ENCODE assay signal across 1 cellular context in the genomic region with DNA sequence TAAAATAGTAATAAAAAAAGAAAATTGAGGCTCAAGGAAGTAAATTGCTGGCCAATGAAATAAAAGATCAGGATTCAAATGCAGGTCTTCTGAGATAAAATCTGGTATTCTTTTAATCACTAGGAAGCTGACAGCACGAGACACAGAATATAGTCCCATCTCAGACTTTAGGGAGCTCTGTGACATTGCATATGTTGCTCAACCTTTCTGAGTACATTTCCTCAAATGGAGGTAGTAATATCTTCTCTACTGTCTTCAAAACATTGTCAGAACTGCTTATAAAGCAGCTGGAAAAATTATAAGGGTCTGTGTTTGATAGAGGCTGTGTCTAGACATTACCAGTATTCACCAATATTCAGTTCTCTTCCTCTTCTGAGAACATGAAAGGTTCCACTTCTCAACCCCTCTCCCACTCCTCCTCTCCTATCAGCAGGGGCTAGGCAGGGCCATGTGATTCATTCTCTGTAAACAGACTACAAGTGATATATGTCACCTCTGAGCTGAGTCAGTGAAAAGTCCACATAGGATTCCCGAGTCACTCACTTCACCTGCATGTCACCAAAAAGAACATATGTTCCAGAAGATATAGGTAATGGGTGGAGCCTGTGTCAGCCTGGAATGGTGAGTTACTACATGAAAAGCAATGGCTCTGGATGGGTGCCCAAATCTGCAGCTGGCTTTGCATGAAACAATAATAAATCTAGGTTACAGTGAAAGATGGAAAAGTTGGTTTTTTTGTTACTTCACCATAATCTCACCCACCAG.
TF ChIP-seq lines count a peak whose summit lies in the region.

No MANE protein-coding gene starts in this region.

TF ChIP-seq in K562, 482 proteins besides CTCF, POLR2A, EP300 and RAD21 (continued from another document):
- TF ChIP-seq, protein P1, sequence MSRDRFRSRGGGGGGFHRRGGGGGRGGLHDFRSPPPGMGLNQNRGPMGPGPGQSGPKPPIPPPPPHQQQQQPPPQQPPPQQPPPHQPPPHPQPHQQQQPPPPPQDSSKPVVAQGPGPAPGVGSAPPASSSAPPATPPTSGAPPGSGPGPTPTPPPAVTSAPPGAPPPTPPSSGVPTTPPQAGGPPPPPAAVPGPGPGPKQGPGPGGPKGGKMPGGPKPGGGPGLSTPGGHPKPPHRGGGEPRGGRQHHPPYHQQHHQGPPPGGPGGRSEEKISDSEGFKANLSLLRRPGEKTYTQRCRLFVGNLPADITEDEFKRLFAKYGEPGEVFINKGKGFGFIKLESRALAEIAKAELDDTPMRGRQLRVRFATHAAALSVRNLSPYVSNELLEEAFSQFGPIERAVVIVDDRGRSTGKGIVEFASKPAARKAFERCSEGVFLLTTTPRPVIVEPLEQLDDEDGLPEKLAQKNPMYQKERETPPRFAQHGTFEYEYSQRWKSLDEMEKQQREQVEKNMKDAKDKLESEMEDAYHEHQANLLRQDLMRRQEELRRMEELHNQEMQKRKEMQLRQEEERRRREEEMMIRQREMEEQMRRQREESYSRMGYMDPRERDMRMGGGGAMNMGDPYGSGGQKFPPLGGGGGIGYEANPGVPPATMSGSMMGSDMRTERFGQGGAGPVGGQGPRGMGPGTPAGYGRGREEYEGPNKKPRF (IDR thresholded peaks at IDR 0.05; ENCODE audit: low read depth, low read length) = no peak
- TF ChIP-seq RAD51 (IDR thresholded peaks at IDR 0.05; ENCODE audit: borderline replicate concordance, low read depth) = peak; percentile 76; the same call in 1 of the 2 replicates
- TF ChIP-seq, protein P2, sequence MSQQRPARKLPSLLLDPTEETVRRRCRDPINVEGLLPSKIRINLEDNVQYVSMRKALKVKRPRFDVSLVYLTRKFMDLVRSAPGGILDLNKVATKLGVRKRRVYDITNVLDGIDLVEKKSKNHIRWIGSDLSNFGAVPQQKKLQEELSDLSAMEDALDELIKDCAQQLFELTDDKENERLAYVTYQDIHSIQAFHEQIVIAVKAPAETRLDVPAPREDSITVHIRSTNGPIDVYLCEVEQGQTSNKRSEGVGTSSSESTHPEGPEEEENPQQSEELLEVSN (IDR thresholded peaks at IDR 0.05; ENCODE audit: borderline replicate concordance in 1 of 2, extremely low read depth in 1 of 2, insufficient read depth in 1 of 2, insufficient read length in 1 of 2, low read depth in 1 of 2, low read length in 1 of 2, poor library complexity in 1 of 2, severe bottlenecking in 1 of 2) = no peak
- TF ChIP-seq STAT5B (CRISPR knock-in tag; IDR thresholded peaks at IDR 0.05) = no peak
- TF ChIP-seq, protein P3, sequence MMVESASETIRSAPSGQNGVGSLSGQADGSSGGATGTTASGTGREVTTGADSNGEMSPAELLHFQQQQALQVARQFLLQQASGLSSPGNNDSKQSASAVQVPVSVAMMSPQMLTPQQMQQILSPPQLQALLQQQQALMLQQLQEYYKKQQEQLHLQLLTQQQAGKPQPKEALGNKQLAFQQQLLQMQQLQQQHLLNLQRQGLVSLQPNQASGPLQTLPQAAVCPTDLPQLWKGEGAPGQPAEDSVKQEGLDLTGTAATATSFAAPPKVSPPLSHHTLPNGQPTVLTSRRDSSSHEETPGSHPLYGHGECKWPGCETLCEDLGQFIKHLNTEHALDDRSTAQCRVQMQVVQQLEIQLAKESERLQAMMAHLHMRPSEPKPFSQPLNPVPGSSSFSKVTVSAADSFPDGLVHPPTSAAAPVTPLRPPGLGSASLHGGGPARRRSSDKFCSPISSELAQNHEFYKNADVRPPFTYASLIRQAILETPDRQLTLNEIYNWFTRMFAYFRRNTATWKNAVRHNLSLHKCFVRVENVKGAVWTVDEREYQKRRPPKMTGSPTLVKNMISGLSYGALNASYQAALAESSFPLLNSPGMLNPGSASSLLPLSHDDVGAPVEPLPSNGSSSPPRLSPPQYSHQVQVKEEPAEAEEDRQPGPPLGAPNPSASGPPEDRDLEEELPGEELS (CRISPR knock-in tag; IDR thresholded peaks at IDR 0.05; ENCODE audit: borderline replicate concordance) = no peak
- TF ChIP-seq, protein P4, sequence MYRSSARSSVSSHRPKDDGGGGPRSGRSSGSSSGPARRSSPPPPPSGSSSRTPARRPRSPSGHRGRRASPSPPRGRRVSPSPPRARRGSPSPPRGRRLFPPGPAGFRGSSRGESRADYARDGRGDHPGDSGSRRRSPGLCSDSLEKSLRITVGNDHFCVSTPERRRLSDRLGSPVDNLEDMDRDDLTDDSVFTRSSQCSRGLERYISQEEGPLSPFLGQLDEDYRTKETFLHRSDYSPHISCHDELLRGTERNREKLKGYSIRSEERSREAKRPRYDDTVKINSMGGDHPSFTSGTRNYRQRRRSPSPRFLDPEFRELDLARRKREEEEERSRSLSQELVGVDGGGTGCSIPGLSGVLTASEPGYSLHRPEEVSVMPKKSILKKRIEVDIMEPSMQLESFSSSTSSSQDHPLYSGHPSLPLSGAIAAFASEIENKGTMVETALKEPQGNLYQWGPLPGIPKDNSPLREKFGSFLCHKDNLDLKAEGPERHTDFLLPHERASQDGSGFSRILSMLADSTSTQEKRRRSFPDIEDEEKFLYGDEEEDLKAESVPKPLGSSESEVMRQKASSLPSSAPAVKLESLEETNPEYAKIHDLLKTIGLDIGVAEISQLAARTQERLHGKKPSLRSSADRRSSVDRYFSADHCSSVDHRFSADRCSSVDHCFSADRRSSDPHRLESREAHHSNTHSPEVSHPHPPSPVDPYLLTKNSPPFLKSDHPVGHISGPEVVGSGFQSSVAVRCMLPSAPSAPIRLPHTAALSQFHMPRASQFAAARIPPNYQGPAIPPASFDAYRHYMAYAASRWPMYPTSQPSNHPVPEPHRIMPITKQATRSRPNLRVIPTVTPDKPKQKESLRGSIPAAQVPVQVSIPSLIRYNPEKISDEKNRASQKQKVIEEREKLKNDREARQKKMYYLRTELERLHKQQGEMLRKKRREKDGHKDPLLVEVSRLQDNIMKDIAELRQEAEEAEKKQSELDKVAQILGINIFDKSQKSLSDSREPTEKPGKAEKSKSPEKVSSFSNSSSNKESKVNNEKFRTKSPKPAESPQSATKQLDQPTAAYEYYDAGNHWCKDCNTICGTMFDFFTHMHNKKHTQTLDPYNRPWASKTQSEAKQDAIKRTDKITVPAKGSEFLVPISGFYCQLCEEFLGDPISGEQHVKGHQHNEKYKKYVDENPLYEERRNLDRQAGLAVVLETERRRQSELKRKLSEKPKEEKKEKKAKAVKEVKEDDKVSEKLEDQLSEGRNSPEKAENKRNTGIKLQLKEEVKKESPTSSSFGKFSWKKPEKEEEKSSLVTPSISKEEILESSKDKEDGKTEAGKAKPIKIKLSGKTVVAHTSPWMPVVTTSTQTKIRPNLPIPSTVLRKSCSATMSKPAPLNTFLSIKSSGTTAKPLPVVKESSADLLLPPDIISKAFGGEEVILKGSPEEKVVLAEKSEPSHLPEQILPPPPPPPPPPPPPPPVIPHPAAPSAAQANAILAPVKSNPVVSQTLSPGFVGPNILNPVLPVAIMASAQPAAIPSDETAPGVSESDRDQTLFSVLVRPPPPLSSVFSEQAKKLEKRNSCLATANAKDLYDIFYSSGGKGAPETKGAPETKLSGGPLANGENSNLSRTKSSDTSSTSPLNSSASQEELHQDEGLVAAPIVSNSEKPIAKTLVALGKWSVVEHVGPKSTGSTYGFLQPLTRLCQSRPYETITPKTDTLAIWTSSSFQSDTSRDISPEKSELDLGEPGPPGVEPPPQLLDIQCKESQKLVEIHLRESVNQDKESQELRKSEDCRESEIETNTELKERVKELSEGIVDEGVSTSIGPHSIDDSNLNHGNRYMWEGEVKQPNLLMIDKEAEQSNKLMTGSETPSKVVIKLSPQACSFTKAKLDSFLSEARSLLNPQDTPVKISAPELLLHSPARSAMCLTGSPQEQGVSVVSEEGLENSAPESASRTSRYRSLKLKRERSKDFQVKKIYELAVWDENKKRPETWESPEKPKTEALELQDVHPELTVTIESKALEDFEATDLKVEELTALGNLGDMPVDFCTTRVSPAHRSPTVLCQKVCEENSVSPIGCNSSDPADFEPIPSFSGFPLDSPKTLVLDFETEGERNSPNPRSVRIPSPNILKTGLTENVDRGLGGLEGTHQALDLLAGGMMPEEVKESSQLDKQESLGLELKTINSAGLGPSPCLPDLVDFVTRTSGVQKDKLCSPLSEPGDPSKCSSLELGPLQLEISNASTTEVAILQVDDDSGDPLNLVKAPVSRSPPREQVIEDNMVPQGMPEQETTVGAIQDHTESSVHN (IDR thresholded peaks at IDR 0.05; ENCODE audit: borderline replicate concordance in 1 of 2, low read depth in 1 of 2) = peak in 1 of 2 experiments; percentile 89; a peak in 2 of 4 replicates
- no peak for TF ChIP-seq CEBPG (CRISPR knock-in tag; IDR thresholded peaks at IDR 0.05)
- peak in 1 of 2 experiments; percentile 47; a peak in 1 of 4 replicates for TF ChIP-seq CEBPG (tag; conservative IDR thresholded peaks at IDR 0.05 in 1 of 2, IDR thresholded peaks at IDR 0.05 in 1 of 2)
- peak; percentile 75 for TF ChIP-seq MAFG (tag; conservative IDR thresholded peaks at IDR 0.05)
- peak; percentile 72 for TF ChIP-seq POLR2AphosphoS5 (IDR thresholded peaks at IDR 0.05; ENCODE audit: control insufficient read depth, insufficient read depth, low read depth, low read length)
- TF ChIP-seq ZNF124 (CRISPR knock-in tag; IDR thresholded peaks at IDR 0.05) = no peak
- TF ChIP-seq NONO (IDR thresholded peaks at IDR 0.05; ENCODE audit: low read depth in 2 of 2, low read length in 1 of 2) = no peak
- TF ChIP-seq HDAC2 (IDR thresholded peaks at IDR 0.05) = peak; percentile 70; the same call in 1 of the 2 replicates
- TF ChIP-seq, protein P5, sequence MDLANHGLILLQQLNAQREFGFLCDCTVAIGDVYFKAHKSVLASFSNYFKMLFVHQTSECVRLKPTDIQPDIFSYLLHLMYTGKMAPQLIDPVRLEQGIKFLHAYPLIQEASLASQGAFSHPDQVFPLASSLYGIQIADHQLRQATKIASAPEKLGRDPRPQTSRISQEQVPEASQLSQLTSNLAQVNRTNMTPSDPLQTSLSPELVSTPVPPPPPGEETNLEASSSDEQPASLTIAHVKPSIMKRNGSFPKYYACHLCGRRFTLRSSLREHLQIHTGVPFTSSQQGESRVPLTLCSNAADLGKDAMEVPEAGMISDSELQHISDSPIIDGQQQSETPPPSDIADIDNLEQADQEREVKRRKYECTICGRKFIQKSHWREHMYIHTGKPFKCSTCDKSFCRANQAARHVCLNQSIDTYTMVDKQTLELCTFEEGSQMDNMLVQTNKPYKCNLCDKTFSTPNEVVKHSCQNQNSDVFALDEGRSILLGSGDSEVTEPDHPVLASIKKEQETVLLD (IDR thresholded peaks at IDR 0.05) = no peak
- no peak for TF ChIP-seq CCAR2 (IDR thresholded peaks at IDR 0.05; ENCODE audit: low read depth, low read length)
- no peak for TF ChIP-seq FUS (optimal IDR thresholded peaks at IDR 0.05; ENCODE audit: low read depth, low read length)
- no peak for TF ChIP-seq TFAM (CRISPR knock-in tag; conservative IDR thresholded peaks at IDR 0.05)
- no peak for TF ChIP-seq POLR2H (tag; IDR thresholded peaks at IDR 0.05; ENCODE audit: low read depth)
- TF ChIP-seq GATAD2A (IDR thresholded peaks at IDR 0.05) = no peak
- no peak for TF ChIP-seq ZNF830 (CRISPR knock-in tag; IDR thresholded peaks at IDR 0.05)
- TF ChIP-seq, protein P6, sequence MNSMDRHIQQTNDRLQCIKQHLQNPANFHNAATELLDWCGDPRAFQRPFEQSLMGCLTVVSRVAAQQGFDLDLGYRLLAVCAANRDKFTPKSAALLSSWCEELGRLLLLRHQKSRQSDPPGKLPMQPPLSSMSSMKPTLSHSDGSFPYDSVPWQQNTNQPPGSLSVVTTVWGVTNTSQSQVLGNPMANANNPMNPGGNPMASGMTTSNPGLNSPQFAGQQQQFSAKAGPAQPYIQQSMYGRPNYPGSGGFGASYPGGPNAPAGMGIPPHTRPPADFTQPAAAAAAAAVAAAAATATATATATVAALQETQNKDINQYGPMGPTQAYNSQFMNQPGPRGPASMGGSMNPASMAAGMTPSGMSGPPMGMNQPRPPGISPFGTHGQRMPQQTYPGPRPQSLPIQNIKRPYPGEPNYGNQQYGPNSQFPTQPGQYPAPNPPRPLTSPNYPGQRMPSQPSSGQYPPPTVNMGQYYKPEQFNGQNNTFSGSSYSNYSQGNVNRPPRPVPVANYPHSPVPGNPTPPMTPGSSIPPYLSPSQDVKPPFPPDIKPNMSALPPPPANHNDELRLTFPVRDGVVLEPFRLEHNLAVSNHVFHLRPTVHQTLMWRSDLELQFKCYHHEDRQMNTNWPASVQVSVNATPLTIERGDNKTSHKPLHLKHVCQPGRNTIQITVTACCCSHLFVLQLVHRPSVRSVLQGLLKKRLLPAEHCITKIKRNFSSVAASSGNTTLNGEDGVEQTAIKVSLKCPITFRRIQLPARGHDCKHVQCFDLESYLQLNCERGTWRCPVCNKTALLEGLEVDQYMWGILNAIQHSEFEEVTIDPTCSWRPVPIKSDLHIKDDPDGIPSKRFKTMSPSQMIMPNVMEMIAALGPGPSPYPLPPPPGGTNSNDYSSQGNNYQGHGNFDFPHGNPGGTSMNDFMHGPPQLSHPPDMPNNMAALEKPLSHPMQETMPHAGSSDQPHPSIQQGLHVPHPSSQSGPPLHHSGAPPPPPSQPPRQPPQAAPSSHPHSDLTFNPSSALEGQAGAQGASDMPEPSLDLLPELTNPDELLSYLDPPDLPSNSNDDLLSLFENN (IDR thresholded peaks at IDR 0.05; ENCODE audit: low read depth in 2 of 2, low read length in 2 of 2) = peak in 1 of 2 experiments; percentile 73; a peak in 1 of 4 replicates
TF ChIP-seq in K562: peak in this region for 80.
